Comparison of ENCODE assay signal across 1 cellular context in the genomic region with DNA sequence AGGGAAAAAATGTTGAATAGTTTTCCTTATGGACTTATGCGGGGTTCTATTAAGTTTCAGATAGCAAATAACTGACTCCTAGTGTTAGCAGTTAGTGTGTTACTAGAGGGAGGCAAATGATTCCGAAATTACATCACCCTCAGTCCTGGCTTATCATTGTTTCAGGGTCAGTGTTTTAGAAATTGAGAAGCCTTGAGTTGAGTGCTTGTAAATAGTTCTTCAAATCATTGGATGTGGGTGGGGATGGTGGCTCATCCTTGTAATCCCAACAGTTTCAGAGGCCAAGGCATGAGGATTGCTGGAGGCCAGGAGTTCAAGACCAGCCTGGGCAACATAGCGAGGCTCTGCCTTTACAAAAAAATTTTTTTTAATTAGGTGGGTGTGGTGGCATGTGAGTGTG.
A peak's percentile ranks its signal among the peaks of the same experiment; 100 is the strongest.
TF ChIP-seq lines count a peak whose summit lies in the region.

No MANE protein-coding gene starts in this region.

TF ChIP-seq in K562, 482 proteins besides CTCF, POLR2A, EP300 and RAD21:
- TF ChIP-seq HOXB6 (CRISPR knock-in tag; IDR thresholded peaks at IDR 0.05; ENCODE audit: borderline replicate concordance) (no peak), CXXC5 (CRISPR knock-in tag; IDR thresholded peaks at IDR 0.05) (0 out of 2 replicates have a peak, but pooled peaks have one; percentile 16), ZKSCAN3 (CRISPR knock-in tag; IDR thresholded peaks at IDR 0.05) (no peak), DMBX1 (CRISPR knock-in tag; IDR thresholded peaks at IDR 0.05; ENCODE audit: borderline replicate concordance) (no peak), CEBPG (CRISPR knock-in tag; IDR thresholded peaks at IDR 0.05) (no peak), CEBPG (tag; conservative IDR thresholded peaks at IDR 0.05 in 1 of 2, IDR thresholded peaks at IDR 0.05 in 1 of 2) (peak in 1 of 2 experiments; percentile 70; a peak in 2 of 4 replicates), TRIM24 (IDR thresholded peaks at IDR 0.05) (0 out of 4 replicates have a peak, but pooled peaks of 1 of the 2 experiments have one; percentile 23), RCOR1 (IDR thresholded peaks at IDR 0.05; ENCODE audit: borderline replicate concordance in 1 of 2, low read depth in 2 of 2, low read length in 2 of 2) (0 out of 4 replicates have a peak, but pooled peaks of 1 of the 2 experiments have one; percentile 9), SOX6 (IDR thresholded peaks at IDR 0.05) (peak; percentile 20; the same call in 1 of the 2 replicates)
- TF ChIP-seq, protein P1, sequence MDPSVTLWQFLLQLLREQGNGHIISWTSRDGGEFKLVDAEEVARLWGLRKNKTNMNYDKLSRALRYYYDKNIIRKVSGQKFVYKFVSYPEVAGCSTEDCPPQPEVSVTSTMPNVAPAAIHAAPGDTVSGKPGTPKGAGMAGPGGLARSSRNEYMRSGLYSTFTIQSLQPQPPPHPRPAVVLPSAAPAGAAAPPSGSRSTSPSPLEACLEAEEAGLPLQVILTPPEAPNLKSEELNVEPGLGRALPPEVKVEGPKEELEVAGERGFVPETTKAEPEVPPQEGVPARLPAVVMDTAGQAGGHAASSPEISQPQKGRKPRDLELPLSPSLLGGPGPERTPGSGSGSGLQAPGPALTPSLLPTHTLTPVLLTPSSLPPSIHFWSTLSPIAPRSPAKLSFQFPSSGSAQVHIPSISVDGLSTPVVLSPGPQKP (CRISPR knock-in tag; IDR thresholded peaks at IDR 0.05), result no peak
- TF ChIP-seq, protein P2, sequence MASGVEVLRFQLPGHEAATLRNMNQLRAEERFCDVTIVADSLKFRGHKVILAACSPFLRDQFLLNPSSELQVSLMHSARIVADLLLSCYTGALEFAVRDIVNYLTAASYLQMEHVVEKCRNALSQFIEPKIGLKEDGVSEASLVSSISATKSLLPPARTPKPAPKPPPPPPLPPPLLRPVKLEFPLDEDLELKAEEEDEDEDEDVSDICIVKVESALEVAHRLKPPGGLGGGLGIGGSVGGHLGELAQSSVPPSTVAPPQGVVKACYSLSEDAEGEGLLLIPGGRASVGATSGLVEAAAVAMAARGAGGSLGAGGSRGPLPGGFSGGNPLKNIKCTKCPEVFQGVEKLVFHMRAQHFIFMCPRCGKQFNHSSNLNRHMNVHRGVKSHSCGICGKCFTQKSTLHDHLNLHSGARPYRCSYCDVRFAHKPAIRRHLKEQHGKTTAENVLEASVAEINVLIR (CRISPR knock-in tag; IDR thresholded peaks at IDR 0.05), result no peak
- TF ChIP-seq, protein P3, sequence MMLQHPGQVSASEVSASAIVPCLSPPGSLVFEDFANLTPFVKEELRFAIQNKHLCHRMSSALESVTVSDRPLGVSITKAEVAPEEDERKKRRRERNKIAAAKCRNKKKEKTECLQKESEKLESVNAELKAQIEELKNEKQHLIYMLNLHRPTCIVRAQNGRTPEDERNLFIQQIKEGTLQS (IDR thresholded peaks at IDR 0.05), result peak; percentile 78
- TF ChIP-seq, protein P3 (CRISPR knock-in tag; conservative IDR thresholded peaks at IDR 0.05), result no peak
